Comparison of ENCODE assay signal across 22 cellular contexts in the genomic region with DNA sequence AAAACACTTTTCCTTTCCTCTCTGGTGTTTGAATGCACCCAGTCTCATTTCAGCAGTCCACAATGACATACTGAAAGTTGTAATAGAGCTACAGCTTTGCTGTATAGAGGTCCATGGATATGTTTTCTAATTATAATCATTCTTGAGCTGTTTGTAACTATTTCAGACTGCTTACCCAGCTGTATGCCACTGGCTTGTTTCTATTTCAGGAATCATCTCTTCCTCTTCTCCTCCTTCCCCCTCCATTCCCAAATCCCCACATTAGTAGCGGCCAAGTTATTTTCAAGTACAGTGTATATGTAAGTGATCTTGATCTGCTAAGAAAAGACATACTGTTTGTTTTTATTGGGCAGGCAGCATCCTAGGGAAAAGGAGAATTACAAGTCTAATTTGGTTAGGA.
"Had no signal": no experiment of that assay in that cellular context is flagged by ENCODE, and none has a peak within 500 bp of the region (broad histone marks: within the 10 kb centered on the region; RNA-seq: fewer than 3 reads in every experiment).

No MANE protein-coding gene starts in this region.

- H3K9me3 ChIP-seq: SJSA1 had no signal

- ATAC-seq: HepG2, K562 had no signal

- H3K9ac ChIP-seq: KMS-11 had no signal

- H3K27me3 ChIP-seq: SJSA1 had no signal

- H3K4me3 ChIP-seq: K562, SJSA1, SK-N-MC had no signal

- H3K4me2 ChIP-seq: KMS-11 had no signal

- H3K36me3 ChIP-seq: SJSA1 had no signal

- DNase-seq: Kasumi-1, MM.1S, NCI-H1092 treated with DMSO at 0.1 percent for 48 hours, NCI-H1436, NCI-H187, NCI-H2029, NCI-H2081 treated with DMSO at 0.1 percent for 48 hours, NCI-H2171, NCI-H226, NCI-H446, NCI-H510A, NCI-H524 treated with DMSO at 0.1 percent for 48 hours, NCI-H69, NCI-H774, Right ventricle myocardium superior, RPMI8226, SIG-M5 had no signal

- H3K4me1 ChIP-seq: SJSA1 had no signal

- H3K27ac ChIP-seq: KMS-11, SJSA1, SK-N-MC had no signal
